ENCODE assay signal across 2 cellular contexts in genomic region chr2:190068764-190069163, GRCh38.
TF ChIP-seq lines count a peak whose summit lies in the region.

No MANE protein-coding gene starts in this region.

TF ChIP-seq in IMR-90, 13 proteins besides CTCF, POLR2A, EP300 and RAD21:
- TF ChIP-seq CHD1 (IDR thresholded peaks at IDR 0.05; ENCODE audit: low read depth, low read length): no peak
- TF ChIP-seq RFX5 (IDR thresholded peaks at IDR 0.05; ENCODE audit: low read depth, low read length): no peak
- TF ChIP-seq, protein P1, sequence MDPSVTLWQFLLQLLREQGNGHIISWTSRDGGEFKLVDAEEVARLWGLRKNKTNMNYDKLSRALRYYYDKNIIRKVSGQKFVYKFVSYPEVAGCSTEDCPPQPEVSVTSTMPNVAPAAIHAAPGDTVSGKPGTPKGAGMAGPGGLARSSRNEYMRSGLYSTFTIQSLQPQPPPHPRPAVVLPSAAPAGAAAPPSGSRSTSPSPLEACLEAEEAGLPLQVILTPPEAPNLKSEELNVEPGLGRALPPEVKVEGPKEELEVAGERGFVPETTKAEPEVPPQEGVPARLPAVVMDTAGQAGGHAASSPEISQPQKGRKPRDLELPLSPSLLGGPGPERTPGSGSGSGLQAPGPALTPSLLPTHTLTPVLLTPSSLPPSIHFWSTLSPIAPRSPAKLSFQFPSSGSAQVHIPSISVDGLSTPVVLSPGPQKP (IDR thresholded peaks at IDR 0.05; ENCODE audit: borderline replicate concordance, low read depth, low read length): no peak
- TF ChIP-seq BHLHE40 (IDR thresholded peaks at IDR 0.05; ENCODE audit: low read depth, low read length): no peak
- TF ChIP-seq MXI1 (IDR thresholded peaks at IDR 0.05; ENCODE audit: borderline replicate concordance, low read depth, low read length): no peak
- no peak for TF ChIP-seq NFE2L2 (IDR thresholded peaks at IDR 0.05; ENCODE audit: low read depth, low read length)
- no peak for TF ChIP-seq MAZ (IDR thresholded peaks at IDR 0.05; ENCODE audit: borderline replicate concordance, low read depth, low read length)
- no peak for TF ChIP-seq CEBPB (IDR thresholded peaks at IDR 0.05; ENCODE audit: low read depth, low read length)
- TF ChIP-seq RCOR1 (IDR thresholded peaks at IDR 0.05; ENCODE audit: insufficient replicate concordance, low read length): no peak
- TF ChIP-seq SMC3 (IDR thresholded peaks at IDR 0.05; ENCODE audit: low read depth, low read length): no peak
- no peak for TF ChIP-seq FOS (IDR thresholded peaks at IDR 0.05; ENCODE audit: low read depth, low read length)

TF ChIP-seq in K562, 482 proteins besides CTCF, POLR2A, EP300 and RAD21:
- TF ChIP-seq PURB (CRISPR knock-in tag; IDR thresholded peaks at IDR 0.05; ENCODE audit: low read depth) (no peak), ZKSCAN3 (CRISPR knock-in tag; IDR thresholded peaks at IDR 0.05) (no peak), BRD4 (IDR thresholded peaks at IDR 0.05) (no peak), POLR3G (IDR thresholded peaks at IDR 0.05; ENCODE audit: extremely low read depth, insufficient read length, insufficient replicate concordance) (no peak), NBN (IDR thresholded peaks at IDR 0.05; ENCODE audit: low read depth) (no peak), ZNF699 (CRISPR knock-in tag; IDR thresholded peaks at IDR 0.05; ENCODE audit: insufficient replicate concordance) (no peak), FOSL1 (tag; conservative IDR thresholded peaks at IDR 0.05) (no peak)
TF ChIP-seq in K562: peak in this region for 0.
